9 cellular contexts compared by ENCODE assay signal in the genomic region with DNA sequence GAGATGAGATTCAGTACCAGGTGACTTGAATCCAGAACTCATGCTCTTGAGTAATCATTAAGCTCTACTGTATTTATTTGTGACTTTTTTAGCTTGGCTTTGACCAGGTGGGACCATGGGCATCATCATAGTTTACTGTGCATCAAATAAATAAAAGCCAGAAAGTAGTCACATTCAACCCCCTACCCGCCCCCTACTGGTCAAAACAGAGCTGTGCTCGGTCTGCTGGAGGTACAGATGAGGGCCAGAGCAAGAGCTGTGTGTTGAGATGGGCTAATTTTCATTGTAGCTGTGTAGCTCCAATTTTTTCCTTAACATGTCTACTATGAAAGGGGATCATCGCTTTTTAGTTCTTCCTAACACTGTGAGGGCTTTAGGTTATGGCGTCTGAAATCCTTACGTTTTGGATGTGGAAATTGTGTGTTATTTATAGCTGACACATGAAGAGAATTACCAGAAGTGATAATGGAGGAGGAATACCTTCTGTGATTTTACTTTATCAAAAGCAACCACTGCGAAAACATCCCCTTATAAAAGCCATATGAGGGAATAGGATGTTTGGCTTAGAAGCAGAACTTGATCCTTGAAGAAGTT.
DNase-seq lines count a peak whose midpoint lies in the region; TF ChIP-seq lines count a peak whose summit lies in the region.
"Had no signal": no experiment of that assay in that cellular context is flagged by ENCODE, and none has a peak within 500 bp of the region (broad histone marks: within the 10 kb centered on the region; RNA-seq: fewer than 3 reads in every experiment).

No MANE protein-coding gene starts in this region.

- H3K4me1 Mint-ChIP-seq in activated naive CD4-positive, alpha-beta T cell treated with anti-CD3 and anti-CD28 coated beads, Interleukin-2, amount 10 ng/mL, durations not matched to agents 7 days and 5 days = no peaks in the 10 kb centered on the region
- H3K4me1 Mint-ChIP-seq in progenitor cell of endocrine pancreas (ENCODE audit: low read depth) = peaks cover 15% of the 10 kb centered on the region

- no peaks in the 10 kb centered on the region for H3K36me3 Mint-ChIP-seq in activated naive CD4-positive, alpha-beta T cell treated with anti-CD3 and anti-CD28 coated beads, Interleukin-2, amount 10 ng/mL, durations not matched to agents 7 days and 5 days
- peaks cover 5% of the 10 kb centered on the region for H3K36me3 Mint-ChIP-seq in progenitor cell of endocrine pancreas (ENCODE audit: insufficient read depth)
- H3K36me3 Mint-ChIP-seq: activated naive CD8-positive, alpha-beta T cell had no signal

- no peak overlapping the region for H3K27ac ChIP-seq in brain microvascular endothelial cell
- H3K27ac ChIP-seq in effector memory CD4-positive, alpha-beta T cell (ENCODE audit: insufficient read depth, low read length, poor library complexity, severe bottlenecking) = no peak overlapping the region

- H3K27ac Mint-ChIP-seq in activated naive CD4-positive, alpha-beta T cell treated with anti-CD3 and anti-CD28 coated beads, Interleukin-2, amount 10 ng/mL, durations not matched to agents 7 days and 5 days = no peak overlapping the region
- H3K27ac Mint-ChIP-seq in progenitor cell of endocrine pancreas = no peak overlapping the region
- H3K27ac Mint-ChIP-seq: activated naive CD8-positive, alpha-beta T cell had no signal

- H3K27me3 ChIP-seq in brain microvascular endothelial cell (replicated peaks) = no peaks in the 10 kb centered on the region
- H3K27me3 ChIP-seq in effector memory CD4-positive, alpha-beta T cell (replicated peaks; ENCODE audit: control insufficient read depth, insufficient read depth, low read length, poor library complexity, severe bottlenecking) = no peaks in the 10 kb centered on the region

- H3K4me1 ChIP-seq in effector memory CD4-positive, alpha-beta T cell (ENCODE audit: control insufficient read depth, insufficient read depth, low read length, poor library complexity, severe bottlenecking) = no peaks in the 10 kb centered on the region

- no peaks in the 10 kb centered on the region for H3K9me3 ChIP-seq in effector memory CD4-positive, alpha-beta T cell (ENCODE audit: control insufficient read depth, low read length)

- CTCF ChIA-PET in activated naive CD4-positive, alpha-beta T cell treated with anti-CD3 and anti-CD28 coated beads, Interleukin-2, amount 10 ng/mL, durations not matched to agents 7 days and 5 days (lab: Charles Lee) = interaction anchor here (0.7 to 1.4 kb wide), 7 partner anchors 10 to 78 kb away, joined by 3 to 10 read pairs (median 4); no protein-coding TSS in a partner anchor

- peak; percentile 33 for DNase-seq in activated naive CD4-positive, alpha-beta T cell treated with anti-CD3 and anti-CD28 coated beads, Interleukin-2, amount 10 ng/mL, durations not matched to agents 7 days and 5 days
- DNase-seq in activated naive CD4-positive, alpha-beta T cell treated with Interleukin-2 at 50 U/mL for 16 hours = no peak
- DNase-seq in HT1080 (ENCODE audit: low read depth) (peak; percentile 42), brain microvascular endothelial cell (peak; percentile 25), progenitor cell of endocrine pancreas (ENCODE audit: low spot score, unreplicated experiment) (no peak), DMS79 (lab: John Stamatoyannopoulos, UW) (no peak), NCI-H128 (lab: John Stamatoyannopoulos, UW; ENCODE audit: unreplicated experiment) (no peak)
- no peak for DNase-seq in effector memory CD4-positive, alpha-beta T cell

- no peaks in the 10 kb centered on the region for H3K36me3 ChIP-seq in brain microvascular endothelial cell (replicated peaks)
- no peaks in the 10 kb centered on the region for H3K36me3 ChIP-seq in effector memory CD4-positive, alpha-beta T cell (ENCODE audit: control insufficient read depth, insufficient read depth, low read length)

- peak; percentile 82 for TF ChIP-seq CTCF in brain microvascular endothelial cell (IDR thresholded peaks at IDR 0.05; ENCODE audit: low read depth, low read length, missing control alignments)
- TF ChIP-seq CTCF in progenitor cell of endocrine pancreas (IDR thresholded peaks at IDR 0.05; ENCODE audit: unreplicated experiment) = peak; percentile 56

- H3K9me3 Mint-ChIP-seq in activated naive CD4-positive, alpha-beta T cell treated with anti-CD3 and anti-CD28 coated beads, Interleukin-2, amount 10 ng/mL, durations not matched to agents 7 days and 5 days = no peaks in the 10 kb centered on the region
- H3K9me3 Mint-ChIP-seq in progenitor cell of endocrine pancreas (ENCODE audit: low read depth) = peaks cover 10% of the 10 kb centered on the region

- H3K27me3 Mint-ChIP-seq in activated naive CD4-positive, alpha-beta T cell treated with anti-CD3 and anti-CD28 coated beads, Interleukin-2, amount 10 ng/mL, durations not matched to agents 7 days and 5 days = no peaks in the 10 kb centered on the region
- H3K27me3 Mint-ChIP-seq in progenitor cell of endocrine pancreas = peaks cover 7% of the 10 kb centered on the region

- no peak overlapping the region for H3K4me3 Mint-ChIP-seq in activated naive CD4-positive, alpha-beta T cell treated with anti-CD3 and anti-CD28 coated beads, Interleukin-2, amount 10 ng/mL, durations not matched to agents 7 days and 5 days
- no peak overlapping the region for H3K4me3 Mint-ChIP-seq in progenitor cell of endocrine pancreas (ENCODE audit: low read depth)
- H3K4me3 Mint-ChIP-seq: activated naive CD8-positive, alpha-beta T cell had no signal

- no peak overlapping the region for H3K4me3 ChIP-seq in brain microvascular endothelial cell (ENCODE audit: low read depth, low read length)
- no peak overlapping the region for H3K4me3 ChIP-seq in effector memory CD4-positive, alpha-beta T cell (ENCODE audit: insufficient read depth, low read depth, low read length, poor library complexity, severe bottlenecking)

- in situ Hi-C loops in brain microvascular endothelial cell (cut with HindIII; ENCODE audit: low pct_ligation_motif_present, low sequenced_read_pairs) = no loop called here

Comparison
In these comparisons a context has a peak if more than half of its experiments do, and no peak if none do; other contexts are left out.
1. DNase-seq: peak in activated naive CD4-positive, alpha-beta T cell treated with anti-CD3 and anti-CD28 coated beads, Interleukin-2, amount 10 ng/mL, durations not matched to agents 7 days and 5 days (single experiment), HT1080 (single experiment) and brain microvascular endothelial cell (single experiment); none in activated naive CD4-positive, alpha-beta T cell treated with Interleukin-2 at 50 U/mL for 16 hours (single experiment), progenitor cell of endocrine pancreas (single experiment), DMS79 (single experiment), effector memory CD4-positive, alpha-beta T cell (0 of 3) and NCI-H128 (single experiment).